25 cellular contexts compared by ENCODE assay signal in the genomic region with DNA sequence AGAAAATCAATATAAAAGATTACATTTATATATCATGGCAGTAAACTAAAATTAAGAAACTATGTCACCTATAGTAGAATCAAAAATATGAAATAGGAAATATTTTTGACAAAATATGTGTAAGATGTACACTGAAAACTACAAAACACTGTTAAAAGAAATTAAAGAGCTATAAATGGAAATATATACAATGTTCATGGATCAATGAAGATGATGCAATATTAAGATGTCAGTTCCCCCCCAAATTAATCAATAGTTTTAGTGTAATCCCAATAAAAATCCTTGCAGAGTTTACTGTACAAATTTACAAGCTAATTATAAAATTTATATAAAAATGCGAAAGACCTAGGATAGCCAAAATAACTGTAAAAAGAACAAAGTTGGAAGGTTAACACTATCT.
"Had no signal": no experiment of that assay in that cellular context is flagged by ENCODE, and none has a peak within 500 bp of the region (broad histone marks: within the 10 kb centered on the region; RNA-seq: fewer than 3 reads in every experiment).

No MANE protein-coding gene starts in this region.

- H3K9me3 ChIP-seq: colonic mucosa, esophagus squamous epithelium, left lung, lower lobe of right lung, mucosa of descending colon had no signal

- H3K27ac ChIP-seq: colonic mucosa, epithelial cell of prostate, esophagus squamous epithelium, gastrocnemius medialis, heart right ventricle, left lung, lower lobe of right lung had no signal

- H3K36me3 ChIP-seq: colonic mucosa, esophagus squamous epithelium, gastrocnemius medialis, heart right ventricle, left lung, lower lobe of right lung had no signal

- FAIRE-seq: endometrium, islet of Langerhans, keratinocyte had no signal

- ATAC-seq: effector memory CD8-positive, alpha-beta T cell; esophagus mucosa; gastrocnemius medialis; heart right ventricle; left cardiac atrium; left lung; left ventricle myocardium superior; lower lobe of right lung; mucosa of descending colon had no signal

- DNase-seq: colonic mucosa; cortex of kidney; effector CD8-positive, alpha-beta T cell; effector memory CD8-positive, alpha-beta T cell; endodermal cell; erythroblast; esophagus squamous epithelium; foreskin fibroblast; foreskin melanocyte; gastrocnemius medialis; glutamatergic neuron; head of caudate nucleus; heart right ventricle; hippocampal formation; left cardiac atrium; left lung; left ventricle myocardium superior; lower lobe of right lung; mesenchymal stem cell; mucosa of descending colon had no signal

- H3K27me3 ChIP-seq: colonic mucosa, gastrocnemius medialis, heart right ventricle, left lung had no signal

- H3K4me3 ChIP-seq: colonic mucosa, esophagus squamous epithelium, gastrocnemius medialis, heart right ventricle, left lung, lower lobe of right lung, mucosa of descending colon had no signal

- H3K4me1 ChIP-seq: colonic mucosa, esophagus squamous epithelium, gastrocnemius medialis, heart right ventricle, left lung, lower lobe of right lung had no signal
